18 cellular contexts compared by ENCODE assay signal in the genomic region with DNA sequence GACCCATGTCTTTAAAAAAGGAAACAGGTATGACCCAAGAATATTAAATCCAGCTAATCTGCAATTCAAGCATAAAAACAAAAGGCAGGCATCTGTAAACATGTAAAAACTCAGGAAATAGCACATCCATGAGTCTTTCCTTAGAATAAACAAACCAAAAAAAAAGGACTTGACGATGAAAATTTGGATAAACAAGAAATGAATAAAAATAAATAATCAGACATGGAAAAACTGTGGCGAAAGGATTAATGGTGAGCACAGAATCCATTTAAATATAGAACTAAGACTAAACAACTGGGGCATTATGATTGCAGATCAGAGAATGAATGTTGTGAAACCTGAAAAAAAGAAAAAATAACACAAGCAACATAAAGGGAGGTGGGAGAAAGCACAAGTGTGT.
"Had no signal": no experiment of that assay in that cellular context is flagged by ENCODE, and none has a peak within 500 bp of the region (broad histone marks: within the 10 kb centered on the region; RNA-seq: fewer than 3 reads in every experiment).

No MANE protein-coding gene starts in this region.

- H3K9me3 Mint-ChIP-seq: activated naive CD4-positive, alpha-beta T cell treated with anti-CD3 and anti-CD28 coated beads, Interleukin-2, amount 50 U/mL, for 24 hours; type B pancreatic cell had no signal

- ATAC-seq: left colon; mucosa of descending colon; natural killer cell treated with Interleukin-12 subunit alpha and Interleukin-12 subunit beta and Interleukin-15 and Interleukin-18, amount 100 ng/mL, for 72 hours; psoas muscle; sciatic nerve had no signal

- H3K36me3 Mint-ChIP-seq: activated naive CD4-positive, alpha-beta T cell treated with anti-CD3 and anti-CD28 coated beads, Interleukin-2, amount 50 U/mL, for 24 hours; immature natural killer cell; natural killer cell treated with Interleukin-12 subunit alpha and Interleukin-12 subunit beta and Interleukin-15 and Interleukin-18, amount 100 ng/mL, for 72 hours; type B pancreatic cell had no signal

- H3K27ac Mint-ChIP-seq: activated naive CD4-positive, alpha-beta T cell treated with anti-CD3 and anti-CD28 coated beads, Interleukin-2, amount 50 U/mL, for 24 hours; immature natural killer cell; natural killer cell treated with Interleukin-12 subunit alpha and Interleukin-12 subunit beta and Interleukin-15 and Interleukin-18, amount 100 ng/mL, for 72 hours; type B pancreatic cell had no signal

- H3K27me3 Mint-ChIP-seq: type B pancreatic cell had no signal

- H3K4me3 Mint-ChIP-seq: activated naive CD4-positive, alpha-beta T cell treated with anti-CD3 and anti-CD28 coated beads, Interleukin-2, amount 50 U/mL, for 24 hours; immature natural killer cell; natural killer cell treated with Interleukin-12 subunit alpha and Interleukin-12 subunit beta and Interleukin-15 and Interleukin-18, amount 100 ng/mL, for 72 hours; type B pancreatic cell had no signal

- H3K4me1 Mint-ChIP-seq: activated naive CD4-positive, alpha-beta T cell treated with anti-CD3 and anti-CD28 coated beads, Interleukin-2, amount 50 U/mL, for 24 hours; immature natural killer cell had no signal

- DNase-seq: activated T-cell treated with anti-CD3 and anti-CD28 coated beads, Interleukin-2, amount 50 U/mL, for 1 hour; amygdala; brain microvascular endothelial cell; effector CD4-positive, alpha-beta T cell; glutamatergic neuron; immature natural killer cell; left colon; mucosa of descending colon; psoas muscle; spleen; stimulated activated CD4-positive, alpha-beta T cell treated with anti-CD3 and anti-CD28 coated beads, Interleukin-2, amount 100 ng/mL, for 24 hours; stimulated activated naive CD4-positive, alpha-beta T cell; substantia nigra; T-helper 2 cell had no signal
